Comparison of ENCODE assay signal across 8 cellular contexts in genomic region chr2:105399207-105399861, GRCh38. TPM values are rescaled to one million over a fixed set of nuclear protein-coding genes. Genes with fewer than 3 reads are reported as not detected.
DNase-seq lines count a peak whose midpoint lies in the region; TF ChIP-seq lines count a peak whose summit lies in the region.

No MANE protein-coding gene starts in this region.

- no peak for TF ChIP-seq CTCF in AG04449 (IDR thresholded peaks at IDR 0.05; ENCODE audit: insufficient read depth, low read length, missing control alignments)

- no peak overlapping the region; the same call in 1 of the 2 replicates for H3K27ac ChIP-seq in HUES6 (ENCODE audit: low read depth, low read length)
- H3K27ac ChIP-seq in ectodermal cell (ENCODE audit: insufficient read depth, low read depth, low read length, poor library complexity, severe bottlenecking), result no peak overlapping the region
- H3K27ac ChIP-seq in muscle layer of colon (ENCODE audit: low read depth, low read length), result peak overlapping the region; percentile 94

- H3K4me1 ChIP-seq in HUES6 (ENCODE audit: control insufficient read depth, insufficient read depth, low read length) (peaks cover 20% of the 10 kb centered on the region), ectodermal cell (ENCODE audit: control insufficient read depth, insufficient read depth, low read length) (peaks cover 7% of the 10 kb centered on the region), muscle layer of colon (ENCODE audit: insufficient read depth, low read length) (peaks cover 25% of the 10 kb centered on the region)

- H3K4me3 ChIP-seq in AG04449 (ENCODE audit: low read depth, low read length), result peak overlapping the region; percentile 98
- peak overlapping the region; percentile 87 for H3K4me3 ChIP-seq in HUES6 (ENCODE audit: low read depth, low read length)
- H3K4me3 ChIP-seq in ectodermal cell (ENCODE audit: insufficient read depth, low read depth, low read length), result peak overlapping the region; percentile 88
- peak overlapping the region; percentile 29 to 95 for H3K4me3 ChIP-seq in muscle layer of colon (ENCODE audit: low read depth in 1 of 2, low read length in 2 of 2)

- H3K9me3 ChIP-seq in HUES6 (ENCODE audit: control insufficient read depth, insufficient read depth, low read depth, low read length) (peaks cover 5% of the 10 kb centered on the region; the same call in 1 of the 2 replicates), ectodermal cell (ENCODE audit: control insufficient read depth, low read length) (no peaks in the 10 kb centered on the region), muscle layer of colon (ENCODE audit: low read length) (no peaks in the 10 kb centered on the region)

- CTCF ChIA-PET in AG04449 (lab: Yijun Ruan, JAX), result interaction anchor here (0.8 to 25.1 kb wide), 7 partner anchors 8 to 120 kb away, joined by 3 to 328 read pairs (median 3); no protein-coding TSS in a partner anchor

- 55 to 64% methylated on average over 38 of the region's 38 CpGs for WGBS in ectodermal cell, 2 experiments

- H3K9ac ChIP-seq in HUES6 (ENCODE audit: low read length) (peak overlapping the region; percentile 96), muscle layer of colon (ENCODE audit: low read length) (no peak overlapping the region)

- DNase-seq in AG04449 (ENCODE audit: low read depth, low spot score), result no peak
- DNase-seq in putamen (ENCODE audit: low spot score), result no peak
- DNase-seq in NK-92 treated with Interleukin-12 subunit alpha and Interleukin-12 subunit beta, amount 100 ng/mL, for 24 hours (lab: John Stamatoyannopoulos, UW), result no peak
- DNase-seq in NCI-H2196 treated with DMSO at 0.1 percent for 48 hours (lab: John Stamatoyannopoulos, UW; ENCODE audit: unreplicated experiment), result no peak
- DNase-seq in DMS79 (lab: John Stamatoyannopoulos, UW), result no peak

- H3K27me3 ChIP-seq in HUES6 (ENCODE audit: control insufficient read depth, insufficient read depth, low read length) (peaks cover 17% of the 10 kb centered on the region), ectodermal cell (ENCODE audit: control insufficient read depth, insufficient read depth, low read length, poor library complexity, severe bottlenecking) (peaks cover 12% of the 10 kb centered on the region), muscle layer of colon (ENCODE audit: control insufficient read depth in 1 of 2, insufficient read depth in 2 of 2, low read length in 2 of 2) (no peaks in the 10 kb centered on the region)

- H3K36me3 ChIP-seq in HUES6 (ENCODE audit: control insufficient read depth, insufficient read depth, low read length) (peaks cover 6% of the 10 kb centered on the region; the same call in 1 of the 2 replicates), ectodermal cell (ENCODE audit: control insufficient read depth, insufficient read depth, low read length) (no peaks in the 10 kb centered on the region), muscle layer of colon (ENCODE audit: insufficient read depth, low read length) (no peaks in the 10 kb centered on the region)

- POLR2A ChIA-PET in AG04449 (lab: Yijun Ruan, JAX), result interaction anchor here (1.1 to 1.8 kb wide), 3 partner anchors 10 to 111 kb away, joined by 4 to 23 read pairs (median 8); no protein-coding TSS in a partner anchor

RNA-seq across cellular contexts. Expression of gene FHL2, which starts 0.5 kb away (rescaled TPM):
- polyA plus RNA-seq in ectodermal cell (2013, experiment 1 of 4), result 13.2 TPM
- 17.1 TPM for polyA plus RNA-seq in ectodermal cell (2013, experiment 2 of 4)
- polyA plus RNA-seq in ectodermal cell (2013, experiment 3 of 4), result 16.7 TPM
- 17.5 TPM for polyA plus RNA-seq in ectodermal cell (2013, experiment 4 of 4)
